In the genomic region with DNA sequence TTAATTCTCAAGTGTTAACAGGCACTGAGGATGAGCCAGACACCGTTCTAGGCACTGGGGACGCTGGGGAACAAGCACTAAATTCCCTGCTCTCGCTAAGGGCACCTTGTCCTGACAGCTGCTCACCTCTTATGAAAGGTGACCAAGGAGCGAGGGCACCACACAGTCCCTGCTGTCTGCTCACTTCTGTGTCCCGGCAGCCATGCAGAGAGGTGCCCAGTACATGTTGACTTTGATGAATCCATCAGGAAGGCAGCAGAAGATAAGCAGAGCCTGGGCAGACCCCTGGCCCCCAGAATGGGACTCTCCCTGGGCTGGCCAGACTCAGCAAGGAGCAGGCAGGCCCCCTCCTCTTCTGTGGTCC, we compare ENCODE assay signal across 19 cellular contexts. TPM values are rescaled to one million over a fixed set of nuclear protein-coding genes. Genes with fewer than 3 reads are reported as not detected.
DNase-seq lines count a peak whose midpoint lies in the region; ATAC-seq and TF ChIP-seq lines count a peak whose summit lies in the region.
"Had no signal": no experiment of that assay in that cellular context is flagged by ENCODE, and none has a peak within 500 bp of the region (broad histone marks: within the 10 kb centered on the region; RNA-seq: fewer than 3 reads in every experiment).

No MANE protein-coding gene starts in this region.

- H3K27me3 ChIP-seq in heart left ventricle (no peaks in the 10 kb centered on the region), esophagus muscularis mucosa (no peaks in the 10 kb centered on the region), transverse colon (no peaks in the 10 kb centered on the region)
- H3K27me3 ChIP-seq: neutrophil, right lobe of liver had no signal

- in situ Hi-C loops in transverse colon (cut with MboI; ENCODE audit: low pct_ligation_motif_present in 1 of 4, low pct_unique_long_range_greater_than_20kb in 1 of 4, low sequenced_read_pairs in 3 of 4), result no loop called here

- peaks cover 52% of the 10 kb centered on the region for H3K4me1 Mint-ChIP-seq in osteocyte (ENCODE audit: unreplicated experiment)

- no peak overlapping the region for H3K4me3 ChIP-seq in heart left ventricle
- no peak overlapping the region for H3K4me3 ChIP-seq in esophagus muscularis mucosa
- no peak overlapping the region for H3K4me3 ChIP-seq in transverse colon
- H3K4me3 ChIP-seq: right lobe of liver, SK-N-MC had no signal

- intact Hi-C loops in heart left ventricle (cut with DNase I), result no loop called here
- intact Hi-C loops in Right ventricle myocardium inferior (cut with DNase I), result no loop called here
- intact Hi-C loops in esophagus muscularis mucosa (cut with DNase I), result no loop called here
- intact Hi-C loops in transverse colon (cut with DNase I; ENCODE audit: low total_unique reads), result no loop called here

- no peak for TF ChIP-seq EP300 in esophagus muscularis mucosa (IDR thresholded peaks at IDR 0.05)
- TF ChIP-seq EP300 in transverse colon (IDR thresholded peaks at IDR 0.05; ENCODE audit: low read depth), result no peak

- WGBS in heart left ventricle, 4 donors, result 71 to 79% (median 76%) methylated on average over 5 of the region's 5 CpGs
- WGBS in esophagus muscularis mucosa, result 84% methylated on average over 5 of the region's 5 CpGs
- 78% methylated on average over 5 of the region's 5 CpGs; no CpG with 5 or more reads in 1 of the 2 donors for WGBS in transverse colon (ENCODE audit: low coverage in 1 of 2), 2 donors

- no peaks in the 10 kb centered on the region for H3K36me3 ChIP-seq in heart left ventricle
- peaks cover 0 to 10% (median 3%) of the 10 kb centered on the region in 4 donors for H3K36me3 ChIP-seq in esophagus muscularis mucosa
- H3K36me3 ChIP-seq in transverse colon, result no peaks in the 10 kb centered on the region
- H3K36me3 ChIP-seq: neutrophil, right lobe of liver had no signal

- H3K9me3 ChIP-seq in heart left ventricle (no peaks in the 10 kb centered on the region), esophagus muscularis mucosa (no peaks in the 10 kb centered on the region), transverse colon (no peaks in the 10 kb centered on the region)
- H3K9me3 ChIP-seq: neutrophil, right lobe of liver had no signal

- DNase-seq in heart left ventricle (no peak), Right ventricle myocardium inferior (ENCODE audit: missing footprints) (no peak), esophagus muscularis mucosa (ENCODE audit: extremely low spot score) (no peak), osteocyte (ENCODE audit: extremely low spot score, unreplicated experiment) (no peak), transverse colon (no peak), NCI-H128 (lab: John Stamatoyannopoulos, UW; ENCODE audit: unreplicated experiment) (no peak), NCI-H1417 treated with DMSO at 0.1 percent for 48 hours (lab: John Stamatoyannopoulos, UW) (no peak)
- DNase-seq: activated CD4-positive, CD25-positive, alpha-beta regulatory T cell; activated CD8-positive, alpha-beta T cell treated with anti-CD3 and anti-CD28 coated beads, Interleukin-2, amount 10 ng/mL, durations not matched to agents 7 days and 5 days; activated T-cell treated with anti-CD3 and anti-CD28 coated beads, Interleukin-2, amount 50 U/mL, for 72 hours; effector memory CD4-positive, alpha-beta T cell; kidney; right lobe of liver; T-helper 9 cell had no signal

- peak overlapping the region; percentile 91 for H3K27ac Mint-ChIP-seq in osteocyte (ENCODE audit: unreplicated experiment)
- H3K27ac Mint-ChIP-seq: activated CD8-positive, alpha-beta T cell treated with anti-CD3 and anti-CD28 coated beads, Interleukin-2, amount 10 ng/mL, durations not matched to agents 7 days and 5 days; activated naive CD8-positive, alpha-beta T cell; activated T-cell treated with anti-CD3 and anti-CD28 coated beads, Interleukin-2, amount 50 U/mL, for 72 hours had no signal

- TF ChIP-seq CTCF in heart left ventricle (IDR thresholded peaks at IDR 0.05), result no peak
- TF ChIP-seq CTCF in esophagus muscularis mucosa (IDR thresholded peaks at IDR 0.05), result no peak
- no peak for TF ChIP-seq CTCF in osteocyte (IDR thresholded peaks at IDR 0.05)
- no peak for TF ChIP-seq CTCF in transverse colon (IDR thresholded peaks at IDR 0.05)

- H3K36me3 Mint-ChIP-seq in osteocyte (ENCODE audit: unreplicated experiment), result peaks cover 8% of the 10 kb centered on the region
- H3K36me3 Mint-ChIP-seq: activated naive CD8-positive, alpha-beta T cell had no signal

- H3K27me3 Mint-ChIP-seq in osteocyte (ENCODE audit: unreplicated experiment), result no peaks in the 10 kb centered on the region

- TF ChIP-seq POLR2A in heart left ventricle (IDR thresholded peaks at IDR 0.05) (no peak), esophagus muscularis mucosa (IDR thresholded peaks at IDR 0.05; ENCODE audit: low read depth) (no peak), transverse colon (IDR thresholded peaks at IDR 0.05) (no peak)

- H3K27ac ChIP-seq in heart left ventricle (peak overlapping the region in 9 of 12 donors; percentile 59 to 91 (median 70)), esophagus muscularis mucosa (replicated peaks in 1 of 4) (peak overlapping the region; percentile 80 to 88 (median 84)), transverse colon (peak overlapping the region; percentile 51 to 80 (median 74))
- H3K27ac ChIP-seq: C4-2B, neutrophil, right lobe of liver, SK-N-MC had no signal

- ATAC-seq in heart left ventricle (no peak), Right ventricle myocardium inferior (no peak), HG02610 (IDR thresholded peaks at IDR 0.05; ENCODE audit: unreplicated experiment) (no peak)
- ATAC-seq: activated CD8-positive, alpha-beta T cell treated with anti-CD3 and anti-CD28 coated beads, Interleukin-2, amount 10 ng/mL, durations not matched to agents 7 days and 5 days; activated T-cell treated with anti-CD3 and anti-CD28 coated beads, Interleukin-2, amount 50 U/mL, for 72 hours had no signal

- peaks cover 0 to 33% (median 4%) of the 10 kb centered on the region in 12 donors for H3K4me1 ChIP-seq in heart left ventricle
- peaks cover 13 to 56% (median 53%) of the 10 kb centered on the region in 4 donors for H3K4me1 ChIP-seq in esophagus muscularis mucosa
- H3K4me1 ChIP-seq in transverse colon, result peaks cover 0 to 9% (median 5%) of the 10 kb centered on the region in 4 donors

- no peak overlapping the region for H3K4me3 Mint-ChIP-seq in osteocyte (ENCODE audit: unreplicated experiment)
- H3K4me3 Mint-ChIP-seq: activated CD8-positive, alpha-beta T cell treated with anti-CD3 and anti-CD28 coated beads, Interleukin-2, amount 10 ng/mL, durations not matched to agents 7 days and 5 days; activated naive CD8-positive, alpha-beta T cell; activated T-cell treated with anti-CD3 and anti-CD28 coated beads, Interleukin-2, amount 50 U/mL, for 72 hours had no signal

- H3K9me3 Mint-ChIP-seq in osteocyte (ENCODE audit: unreplicated experiment), result no peaks in the 10 kb centered on the region
- H3K9me3 Mint-ChIP-seq: activated T-cell treated with anti-CD3 and anti-CD28 coated beads, Interleukin-2, amount 50 U/mL, for 72 hours had no signal

RNA-seq across cellular contexts. Expression of a gene that starts 14.1 kb away (rescaled TPM):
- total RNA-seq in heart left ventricle, result 10 to 100 TPM in 2 of 9 donors, 1 to 10 TPM in 6, under 1 TPM in 1; 0.89 to 14.9 (median 2.1) TPM
- polyA plus RNA-seq in heart left ventricle, result 1 to 10 TPM in 1 of 2 donors, under 1 TPM in 1; 0.76 to 1.5 TPM
- total RNA-seq in Right ventricle myocardium inferior, result 1.5 TPM
- 10 to 100 TPM; 28.3 to 78.3 (median 59.2) TPM for total RNA-seq in esophagus muscularis mucosa
- total RNA-seq in osteocyte, result 84.8 and 86.9 TPM in 2 replicates
- total RNA-seq in transverse colon, result 1 to 10 TPM; 3.5 to 6.4 (median 5.0) TPM
